ENCODE assay signal across 1 cellular context in genomic region chr11:125498521-125498920, GRCh38.
TF ChIP-seq lines count a peak whose summit lies in the region.

No MANE protein-coding gene starts in this region.

TF ChIP-seq in HepG2, 621 proteins besides CTCF, POLR2A, EP300 and RAD21 (continued from another document):
- TF ChIP-seq ZNF687 (CRISPR knock-in tag; IDR thresholded peaks at IDR 0.05): no peak
- no peak for TF ChIP-seq ZNF83 (CRISPR knock-in tag; IDR thresholded peaks at IDR 0.05; ENCODE audit: borderline replicate concordance)
- no peak for TF ChIP-seq SOX6 (IDR thresholded peaks at IDR 0.05)
- TF ChIP-seq SOX6 (CRISPR knock-in tag; IDR thresholded peaks at IDR 0.05): no peak
